ENCODE assay signal across 25 cellular contexts in genomic region chr11:102343789-102344188, GRCh38. TPM values are rescaled to one million over a fixed set of nuclear protein-coding genes. Genes with fewer than 3 reads are reported as not detected.
DNase-seq lines count a peak whose midpoint lies in the region; ATAC-seq, FAIRE-seq and TF ChIP-seq lines count a peak whose summit lies in the region.
"Had no signal": no experiment of that assay in that cellular context is flagged by ENCODE, and none has a peak within 500 bp of the region (broad histone marks: within the 10 kb centered on the region; RNA-seq: fewer than 3 reads in every experiment).

No MANE protein-coding gene starts in this region.

- H3K9me3 Mint-ChIP-seq in astrocyte (ENCODE audit: unreplicated experiment) (no peaks in the 10 kb centered on the region), neural progenitor cell (no peaks in the 10 kb centered on the region)
- no peaks in the 10 kb centered on the region for H3K9me3 Mint-ChIP-seq in naive thymus-derived CD8-positive, alpha-beta T cell
- H3K9me3 Mint-ChIP-seq: dendritic cell treated with granulocyte-macrophage colony-stimulating factor and Interleukin-4, amounts not matched to agents 40 ng/mL and 50 ng/mL, for 4 days; T-cell had no signal

- H4K20me1 ChIP-seq in GM23248 (ENCODE audit: insufficient read depth): 0 out of 2 replicates have a peak, but pooled peaks cover 3% of the 10 kb centered on the region
- H4K20me1 ChIP-seq in astrocyte (ENCODE audit: insufficient read depth, low read length): peaks cover 2% of the 10 kb centered on the region
- H4K20me1 ChIP-seq in neural progenitor cell (ENCODE audit: low read depth): peaks cover 9% of the 10 kb centered on the region

- H3K9me3 ChIP-seq in GM23248 (ENCODE audit: low read depth) (no peaks in the 10 kb centered on the region), astrocyte (ENCODE audit: insufficient read depth, low read depth, low read length) (no peaks in the 10 kb centered on the region), neural progenitor cell (ENCODE audit: low read depth) (no peaks in the 10 kb centered on the region)
- H3K9me3 ChIP-seq: mucosa of descending colon had no signal

- H3K36me3 ChIP-seq in GM23248 (ENCODE audit: low read depth) (no peaks in the 10 kb centered on the region), astrocyte (ENCODE audit: insufficient read depth, low read length) (no peaks in the 10 kb centered on the region), neural progenitor cell (no peaks in the 10 kb centered on the region)

- H3K27me3 Mint-ChIP-seq in astrocyte (ENCODE audit: low read depth, unreplicated experiment) (no peaks in the 10 kb centered on the region), neural progenitor cell (ENCODE audit: insufficient read depth, low read depth) (peaks cover 6% of the 10 kb centered on the region)
- H3K27me3 Mint-ChIP-seq in naive thymus-derived CD8-positive, alpha-beta T cell: no peaks in the 10 kb centered on the region
- H3K27me3 Mint-ChIP-seq: dendritic cell treated with granulocyte-macrophage colony-stimulating factor and Interleukin-4, amounts not matched to agents 40 ng/mL and 50 ng/mL, for 4 days; T-cell had no signal

- WGBS in GM23248 (ENCODE audit: low coverage in 1 of 2, low lambda C conversion rate in 2 of 2, missing lambda C conversion rate in 2 of 2), 2 experiments: 0 to 9% methylated on average over 1 of the region's 1 CpG

- peaks cover 18% of the 10 kb centered on the region for H3K79me2 ChIP-seq in GM23248 (ENCODE audit: insufficient read depth)
- H3K79me2 ChIP-seq in astrocyte (ENCODE audit: insufficient read depth, low read length): peaks cover 16% of the 10 kb centered on the region
- peaks cover 16% of the 10 kb centered on the region for H3K79me2 ChIP-seq in neural progenitor cell (ENCODE audit: low read depth)

- peak; percentile 70 for DNase-seq in AG04449 (ENCODE audit: low read depth, low spot score)
- peak; percentile 46 for DNase-seq in GM23248
- DNase-seq in astrocyte (ENCODE audit: low read depth): peak; percentile 5
- peak; percentile 20 for DNase-seq in kidney tubule cell (ENCODE audit: low spot score)
- no peak for DNase-seq in naive thymus-derived CD8-positive, alpha-beta T cell
- no peak for DNase-seq in neural progenitor cell (ENCODE audit: low spot score)
- no peak for DNase-seq in activated gamma-delta T cell treated with Interleukin-2 at 50 U/mL for 16 hours
- DNase-seq: activated CD4-positive, CD25-positive, alpha-beta regulatory T cell treated with anti-CD3 and anti-CD28 coated beads, Interleukin-2, amount 50 U/mL, for 72 hours; activated CD8-positive, alpha-beta T cell treated with anti-CD3 and anti-CD28 coated beads, Interleukin-2, amount 10 ng/mL, durations not matched to agents 7 days and 5 days; activated naive CD4-positive, alpha-beta T cell treated with Interleukin-2 at 50 U/mL for 16 hours; activated T-cell treated with anti-CD3 and anti-CD28 coated beads, Interleukin-2, amount 50 U/mL, for 1 hour; AML-193; amygdala; caudate nucleus; DND-41; foreskin melanocyte; mucosa of descending colon; NCI-H146; SHP77 treated with DMSO at 0.1 percent for 48 hours; T-cell had no signal

- no peak for FAIRE-seq in astrocyte (lab: Jason Lieb, UNC)
- FAIRE-seq: urothelium cell line had no signal

- H3K4me2 ChIP-seq in GM23248 (ENCODE audit: unreplicated experiment): no peak overlapping the region
- no peak overlapping the region for H3K4me2 ChIP-seq in astrocyte (ENCODE audit: low read length)
- H3K4me2 ChIP-seq in neural progenitor cell: no peak overlapping the region
- H3K4me2 ChIP-seq: hepatocyte had no signal

- H3K27ac ChIP-seq in GM23248 (no peak overlapping the region), astrocyte (ENCODE audit: low read depth, low read length) (no peak overlapping the region), neural progenitor cell (no peak overlapping the region)
- H3K27ac ChIP-seq: hepatocyte had no signal

- H3K9ac ChIP-seq in GM23248: no peak overlapping the region
- no peak overlapping the region for H3K9ac ChIP-seq in astrocyte (ENCODE audit: low read length)
- no peak overlapping the region for H3K9ac ChIP-seq in neural progenitor cell

- H3F3A ChIP-seq in GM23248 (ENCODE audit: insufficient read depth) (peaks cover 36% of the 10 kb centered on the region), neural progenitor cell (ENCODE audit: low read depth) (peaks cover 10% of the 10 kb centered on the region)

- H3K27ac Mint-ChIP-seq in astrocyte (ENCODE audit: unreplicated experiment): no peak overlapping the region
- peak overlapping the region in 2 of 10 donors; percentile 43 to 68 for H3K27ac Mint-ChIP-seq in naive thymus-derived CD8-positive, alpha-beta T cell
- H3K27ac Mint-ChIP-seq in neural progenitor cell: no peak overlapping the region
- H3K27ac Mint-ChIP-seq: activated CD8-positive, alpha-beta T cell treated with anti-CD3 and anti-CD28 coated beads, Interleukin-2, amount 10 ng/mL, durations not matched to agents 7 days and 5 days; dendritic cell treated with granulocyte-macrophage colony-stimulating factor and Interleukin-4, amounts not matched to agents 40 ng/mL and 50 ng/mL, for 4 days; T-cell had no signal

- H3K27me3 ChIP-seq in GM23248 (replicated peaks; ENCODE audit: insufficient read depth): no peaks in the 10 kb centered on the region
- no peaks in the 10 kb centered on the region for H3K27me3 ChIP-seq in astrocyte (ENCODE audit: insufficient read depth, low read length)
- H3K27me3 ChIP-seq in neural progenitor cell: no peaks in the 10 kb centered on the region
- H3K27me3 ChIP-seq: hepatocyte had no signal

- in situ Hi-C loops in GM23248 (cut with MboI): no loop called here

- H3K4me1 Mint-ChIP-seq in astrocyte (ENCODE audit: low read depth, unreplicated experiment) (peaks cover 16% of the 10 kb centered on the region), neural progenitor cell (peaks cover 22% of the 10 kb centered on the region)
- peaks cover 14 to 30% (median 26%) of the 10 kb centered on the region in 4 donors for H3K4me1 Mint-ChIP-seq in naive thymus-derived CD8-positive, alpha-beta T cell

- H3K9me2 ChIP-seq in GM23248 (ENCODE audit: insufficient read depth): no peaks in the 10 kb centered on the region

- peaks cover 24% of the 10 kb centered on the region for H3K4me1 ChIP-seq in GM23248 (ENCODE audit: insufficient read depth)
- peaks cover 15% of the 10 kb centered on the region for H3K4me1 ChIP-seq in astrocyte (ENCODE audit: insufficient read depth, low read length)
- H3K4me1 ChIP-seq in neural progenitor cell: peaks cover 14% of the 10 kb centered on the region

- CTCF ChIA-PET in AG04449 (lab: Yijun Ruan, JAX): interaction anchor here (1.1 to 6.1 kb wide), 7 partner anchors 11 to 322 kb away, joined by 7 to 61 read pairs (median 14); no protein-coding TSS in a partner anchor

- POLR2A ChIA-PET in AG04449 (lab: Yijun Ruan, JAX): no interaction called here
- POLR2A ChIA-PET in naive thymus-derived CD8-positive, alpha-beta T cell (lab: Charles Lee): interaction anchor here (0.9 to 1.4 kb wide), 5 partner anchors 12 to 48 kb away, joined by 3 to 4 read pairs (median 3); partner anchors contain the start of gene BIRC3

- H3K4me3 Mint-ChIP-seq in astrocyte (ENCODE audit: unreplicated experiment) (no peak overlapping the region), neural progenitor cell (no peak overlapping the region)
- no peak overlapping the region for H3K4me3 Mint-ChIP-seq in naive thymus-derived CD8-positive, alpha-beta T cell
- H3K4me3 Mint-ChIP-seq: activated CD8-positive, alpha-beta T cell treated with anti-CD3 and anti-CD28 coated beads, Interleukin-2, amount 10 ng/mL, durations not matched to agents 7 days and 5 days; dendritic cell treated with granulocyte-macrophage colony-stimulating factor and Interleukin-4, amounts not matched to agents 40 ng/mL and 50 ng/mL, for 4 days; T-cell had no signal

- H3K4me3 ChIP-seq in AG04449 (ENCODE audit: low read depth, low read length) (no peak overlapping the region), GM23248 (no peak overlapping the region), astrocyte (ENCODE audit: insufficient read depth, low read depth, low read length) (no peak overlapping the region), neural progenitor cell (no peak overlapping the region)
- H3K4me3 ChIP-seq: hepatocyte, mucosa of descending colon had no signal

- no peak for ATAC-seq in naive thymus-derived CD8-positive, alpha-beta T cell
- ATAC-seq: activated CD8-positive, alpha-beta T cell treated with anti-CD3 and anti-CD28 coated beads, Interleukin-2, amount 10 ng/mL, durations not matched to agents 7 days and 5 days; mucosa of descending colon; sciatic nerve; T-cell had no signal

- TF ChIP-seq CTCF in AG04449 (IDR thresholded peaks at IDR 0.05; ENCODE audit: insufficient read depth, low read length, missing control alignments): no peak
- no peak for TF ChIP-seq CTCF in astrocyte (IDR thresholded peaks at IDR 0.05; ENCODE audit: insufficient read depth, low read depth, low read length)
- no peak for TF ChIP-seq CTCF in neural progenitor cell (IDR thresholded peaks at IDR 0.05)

- H2AFZ ChIP-seq in GM23248 (no peak overlapping the region), astrocyte (ENCODE audit: low read depth, low read length) (no peak overlapping the region), neural progenitor cell (replicated peaks) (no peak overlapping the region)
- H2AFZ ChIP-seq: hepatocyte had no signal

- H3K36me3 Mint-ChIP-seq in astrocyte (ENCODE audit: low read depth, unreplicated experiment): no peaks in the 10 kb centered on the region
- H3K36me3 Mint-ChIP-seq in naive thymus-derived CD8-positive, alpha-beta T cell: peaks cover 0 to 2% (median 0%) of the 10 kb centered on the region in 3 donors
- H3K36me3 Mint-ChIP-seq in neural progenitor cell: peaks cover 1% of the 10 kb centered on the region

RNA-seq across cellular contexts. Expression of gene BIRC2, which starts 3.2 kb away (rescaled TPM):
- total RNA-seq in GM23248 (2014; rRNA removed; shearing (Covaris generic)): 73.7 and 104 TPM in 2 replicates
- polyA plus RNA-seq in GM23248 (2016; fragmentation: Nextera tagmentation; extraction: Ambion mirVana): 60.7 and 63.2 TPM in 2 replicates
- total RNA-seq in astrocyte (69.9 and 72.0 TPM in 2 replicates), neural progenitor cell (ENCODE audit: low replicate concordance) (52.5 and 78.1 TPM in 2 replicates)
- total RNA-seq in naive thymus-derived CD8-positive, alpha-beta T cell: 10 to 100 TPM; 56.4 to 56.9 TPM
- 10 to 100 TPM; 29.6 to 41.9 (median 32.2) TPM for polyA plus RNA-seq in naive thymus-derived CD8-positive, alpha-beta T cell

RNA-seq across cellular contexts. Expression of gene BIRC3, which starts 26.5 kb away (rescaled TPM):
- total RNA-seq in GM23248 (2014; rRNA removed; shearing (Covaris generic)): 0.89 and 0.97 TPM in 2 replicates
- polyA plus RNA-seq in GM23248 (2016; fragmentation: Nextera tagmentation; extraction: Ambion mirVana): 0.57 and 0.79 TPM in 2 replicates
- total RNA-seq in astrocyte (2.2 and 2.6 TPM in 2 replicates), neural progenitor cell (ENCODE audit: low replicate concordance) (0.09 TPM in 1 of 2 replicates, not detected in the other)
- 10 to 100 TPM; 94.8 to 97.7 TPM for total RNA-seq in naive thymus-derived CD8-positive, alpha-beta T cell
- polyA plus RNA-seq in naive thymus-derived CD8-positive, alpha-beta T cell: 10 to 100 TPM; 16.7 to 22.9 (median 19.1) TPM
- polyA plus RNA-seq: neural cell had no signal

Comparison
In these comparisons a context has a peak if more than half of its experiments do, and no peak if none do; other contexts are left out.
1. DNase-seq: peak in AG04449 (single experiment), GM23248 (single experiment), astrocyte (single experiment) and kidney tubule cell (single experiment); none in naive thymus-derived CD8-positive, alpha-beta T cell (0 of 10), neural progenitor cell (single experiment) and activated gamma-delta T cell treated with Interleukin-2 at 50 U/mL for 16 hours (single experiment).
2. RNA of gene BIRC3, which starts 26.5 kb away (total RNA-seq): 94.8 to 97.7 TPM in naive thymus-derived CD8-positive, alpha-beta T cell; 2.2 to 2.6 TPM in astrocyte, 0.89 to 0.97 TPM in GM23248 and 0.09 TPM in neural progenitor cell; every median in the first group is over 10 times any median in the second.